16 cellular contexts compared by ENCODE assay signal in the genomic region with DNA sequence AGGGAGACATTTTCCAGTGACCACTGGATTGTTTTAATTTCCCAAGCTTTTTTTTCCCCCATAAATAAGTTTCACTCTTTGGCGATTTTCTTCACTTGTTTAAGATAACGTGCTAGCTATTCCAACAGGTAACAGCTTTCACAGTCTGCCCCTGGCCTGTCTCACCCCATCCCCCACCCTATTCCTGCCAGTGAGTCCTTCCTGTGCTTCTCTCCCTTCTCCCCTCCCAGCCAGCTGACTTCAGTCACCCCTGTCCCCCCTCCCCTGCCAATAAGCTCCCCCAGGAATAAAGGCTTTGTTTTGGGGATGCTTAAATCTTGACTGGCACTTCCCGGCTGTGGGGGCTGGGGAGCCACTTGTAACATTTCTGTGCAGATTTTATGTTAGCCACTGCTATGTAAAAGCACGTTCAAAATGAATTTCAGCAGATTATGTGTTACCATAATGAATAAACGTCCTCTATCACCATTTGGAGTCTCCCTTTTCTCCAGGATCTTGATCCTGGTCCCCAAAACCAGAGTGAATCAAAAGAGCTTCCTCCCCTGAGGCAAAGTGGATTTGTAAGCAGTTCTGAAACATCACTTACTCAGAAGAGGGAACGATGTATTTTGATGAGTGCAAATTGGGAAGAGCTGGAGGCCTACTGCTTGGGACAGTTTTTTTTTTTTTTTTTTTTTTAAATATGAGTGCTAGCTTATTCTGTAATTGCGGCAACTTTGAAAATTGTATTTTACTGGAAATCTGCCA. TPM values are rescaled to one million over a fixed set of nuclear protein-coding genes. Genes with fewer than 3 reads are reported as not detected.
DNase-seq lines count a peak whose midpoint lies in the region; ATAC-seq, FAIRE-seq and TF ChIP-seq lines count a peak whose summit lies in the region.
"Had no signal": no experiment of that assay in that cellular context is flagged by ENCODE, and none has a peak within 500 bp of the region (broad histone marks: within the 10 kb centered on the region; RNA-seq: fewer than 3 reads in every experiment).

No MANE protein-coding gene starts in this region.

- TF ChIP-seq CTCF in GM23338 (conservative IDR thresholded peaks at IDR 0.05; ENCODE audit: low read depth in 2 of 2) (no peak), KMS-11 (conservative IDR thresholded peaks at IDR 0.05; ENCODE audit: low read depth, low read length) (no peak), H1 (IDR thresholded peaks at IDR 0.05; ENCODE audit: control extremely low read depth in 1 of 3, insufficient read depth in 1 of 3, low read depth in 1 of 3, low read length in 3 of 3) (no peak), mesothelial cell of epicardium (IDR thresholded peaks at IDR 0.05; ENCODE audit: unreplicated experiment) (no peak), breast epithelium (IDR thresholded peaks at IDR 0.05) (no peak)

- no peak for TF ChIP-seq EP300 in H1 (IDR thresholded peaks at IDR 0.05; ENCODE audit: borderline replicate concordance in 1 of 2, low read depth in 2 of 2, low read length in 2 of 2)

- H3K27me3 Mint-ChIP-seq in GM23338 (ENCODE audit: insufficient read depth, low read depth, poor library complexity), result peaks cover 18% of the 10 kb centered on the region
- H3K27me3 Mint-ChIP-seq in mesothelial cell of epicardium (ENCODE audit: low read depth), result no peaks in the 10 kb centered on the region

- no peaks in the 10 kb centered on the region for H3K27me3 ChIP-seq in GM23338 (ENCODE audit: insufficient read depth)
- no peaks in the 10 kb centered on the region for H3K27me3 ChIP-seq in KMS-11 (ENCODE audit: insufficient read depth, low read depth)
- no peaks in the 10 kb centered on the region for H3K27me3 ChIP-seq in H1 (replicated peaks in 1 of 4; ENCODE audit: control insufficient read depth in 3 of 4, extremely low read depth in 1 of 4, insufficient read depth in 3 of 4, low read length in 3 of 4)
- peaks cover 0 to 4% of the 10 kb centered on the region in 2 donors for H3K27me3 ChIP-seq in breast epithelium

- no peak overlapping the region for H3K4me3 ChIP-seq in GM23338
- H3K4me3 ChIP-seq in KMS-11 (IDR thresholded peaks at IDR 0.05; ENCODE audit: insufficient read depth, low read depth, low read length), result no peak overlapping the region
- no peak overlapping the region; a peak in 1 of 8 replicates for H3K4me3 ChIP-seq in H1 (ENCODE audit: extremely low read depth in 1 of 4, insufficient read depth in 2 of 4, low read depth in 3 of 4, low read length in 4 of 4)
- H3K4me3 ChIP-seq in breast epithelium, result no peak overlapping the region

- peak overlapping the region; percentile 85 for H3K27ac Mint-ChIP-seq in GM23338
- peak overlapping the region; percentile 56 for H3K27ac Mint-ChIP-seq in mesothelial cell of epicardium
- H3K27ac Mint-ChIP-seq: CD4-positive, alpha-beta T cell had no signal

- no peak overlapping the region for H4K8ac ChIP-seq in H1 (ENCODE audit: extremely low read depth, insufficient read depth, low read length)

- H2BK15ac ChIP-seq in H1 (ENCODE audit: low read length), result no peak overlapping the region

- H3K36me3 Mint-ChIP-seq in GM23338 (ENCODE audit: low read depth) (peaks cover 55% of the 10 kb centered on the region), mesothelial cell of epicardium (peaks cover 20% of the 10 kb centered on the region)

- peaks cover 29% of the 10 kb centered on the region for H4K20me1 ChIP-seq in GM23338 (replicated peaks; ENCODE audit: insufficient read depth)
- no peaks in the 10 kb centered on the region for H4K20me1 ChIP-seq in KMS-11 (ENCODE audit: insufficient read depth)
- H4K20me1 ChIP-seq in H1 (replicated peaks in 1 of 2; ENCODE audit: control insufficient read depth in 1 of 2, insufficient read depth in 2 of 2, low read length in 2 of 2), result peaks cover 2 to 4% of the 10 kb centered on the region in 2 experiments

- H2AK5ac ChIP-seq in H1 (ENCODE audit: low read depth, low read length), result no peak overlapping the region

- DNase-seq in GM23338 (ENCODE audit: low spot score) (peak; percentile 53), H1 (ENCODE audit: low read depth in 1 of 2, low spot score in 2 of 2) (no peak), mesothelial cell of epicardium (ENCODE audit: low spot score in 2 of 2, unreplicated experiment in 2 of 2) (no peak), breast epithelium (ENCODE audit: low spot score in 2 of 2) (no peak), AML-193 (lab: John Stamatoyannopoulos, UW) (no peak)
- DNase-seq: CD4-positive, alpha-beta T cell; EL; NCI-H1048; NCI-H1694; NCI-H69; SHP77 had no signal

- H2BK20ac ChIP-seq in H1 (ENCODE audit: low read length), result no peak overlapping the region

- POLR2A ChIA-PET in H1 (lab: Charles Lee; ENCODE audit: partially characterized antibody), result interaction anchor here (0.6 to 5.2 kb wide), 17 partner anchors 7 to 172 kb away, joined by 3 to 28 read pairs (median 5); a partner anchor contains a TSS

- CTCF ChIA-PET in H1 (lab: Charles Lee; ENCODE audit: partially characterized antibody), result interaction anchor here (0.6 to 5.6 kb wide), 9 partner anchors 20 to 645 kb away, joined by 3 to 34 read pairs (median 4); a partner anchor contains a TSS

- H3K27ac ChIP-seq in GM23338 (ENCODE audit: low read depth) (peak overlapping the region; percentile 76), KMS-11 (no peak overlapping the region), H1 (ENCODE audit: low read depth, low read length) (no peak overlapping the region), breast epithelium (no peak overlapping the region)

- no peak for TF ChIP-seq RAD21 in H1 (IDR thresholded peaks at IDR 0.05 in 1 of 2, conservative IDR thresholded peaks at IDR 0.05 in 1 of 2; ENCODE audit: low read depth in 2 of 2, low read length in 2 of 2)

- 87% methylated on average over 7 of the region's 7 CpGs; no CpG with 5 or more reads in 1 of the 2 experiments for WGBS in H1 (ENCODE audit: extremely low coverage in 1 of 2, insufficient coverage in 1 of 2, insufficient read length in 1 of 2, insufficient replicate concordance in 2 of 2, low coverage in 1 of 2, low lambda C conversion rate in 2 of 2, missing lambda C conversion rate in 1 of 2), 2 experiments

- TF ChIP-seq POLR2A in H1 (IDR thresholded peaks at IDR 0.05; ENCODE audit: control extremely low read depth in 1 of 2, low read depth in 2 of 2, low read length in 2 of 2) (no peak), breast epithelium (IDR thresholded peaks at IDR 0.05) (no peak)

- H4K5ac ChIP-seq in H1 (ENCODE audit: insufficient read length, low read depth, low read length), result no peak overlapping the region

- H3F3A ChIP-seq in GM23338 (replicated peaks; ENCODE audit: low read depth), result peaks cover 39% of the 10 kb centered on the region

- H2BK5ac ChIP-seq in H1 (ENCODE audit: low read depth, low read length), result no peak overlapping the region

- no peak overlapping the region for H3K14ac ChIP-seq in H1 (ENCODE audit: insufficient read length)

- no peaks in the 10 kb centered on the region for H3K9me3 Mint-ChIP-seq in GM23338
- H3K9me3 Mint-ChIP-seq in mesothelial cell of epicardium, result no peaks in the 10 kb centered on the region
- H3K9me3 Mint-ChIP-seq: CD4-positive, alpha-beta T cell had no signal

- H3K36me3 ChIP-seq in GM23338 (ENCODE audit: insufficient read depth) (peaks cover 34% of the 10 kb centered on the region), KMS-11 (ENCODE audit: insufficient read depth) (no peaks in the 10 kb centered on the region), H1 (ENCODE audit: control insufficient read depth in 2 of 4, insufficient read depth in 4 of 4, low read length in 3 of 4) (peaks cover 11 to 56% (median 21%) of the 10 kb centered on the region in 4 experiments), breast epithelium (no peaks in the 10 kb centered on the region)

- H3K4me3 Mint-ChIP-seq in GM23338, result peak overlapping the region; percentile 39
- H3K4me3 Mint-ChIP-seq in mesothelial cell of epicardium, result no peak overlapping the region
- H3K4me3 Mint-ChIP-seq: CD4-positive, alpha-beta T cell had no signal

- H4K91ac ChIP-seq in H1 (replicated peaks; ENCODE audit: insufficient read length, low read length), result no peak overlapping the region

- no peaks in the 10 kb centered on the region for H3K9me2 ChIP-seq in GM23338 (ENCODE audit: insufficient read depth)

- intact Hi-C loops in breast epithelium (cut with DNase I; ENCODE audit: low total_unique reads), result no loop called here

- H3K9ac ChIP-seq in KMS-11 (no peak overlapping the region), H1 (replicated peaks in 1 of 4; ENCODE audit: extremely low read depth in 1 of 4, low read depth in 3 of 4, low read length in 3 of 4) (no peak overlapping the region)

- H3K4me2 ChIP-seq in GM23338 (peak overlapping the region; percentile 70), KMS-11 (peak overlapping the region; percentile 26; the same call in 1 of the 2 replicates), H1 (ENCODE audit: insufficient read depth in 1 of 2, low read depth in 2 of 2, low read length in 2 of 2) (peak overlapping the region; percentile 12 to 16; a peak in 1 of 4 replicates)

- no peak overlapping the region for H2BK12ac ChIP-seq in H1 (ENCODE audit: low read depth, low read length)

- FAIRE-seq in H1 (lab: Jason Lieb, UNC), result no peak

- H3K4me1 ChIP-seq in GM23338 (ENCODE audit: insufficient read depth) (peaks cover 51% of the 10 kb centered on the region), KMS-11 (ENCODE audit: low read depth, poor library complexity, severe bottlenecking) (peaks cover 20% of the 10 kb centered on the region), H1 (replicated peaks in 1 of 4; ENCODE audit: control insufficient read depth in 3 of 4, insufficient read depth in 4 of 4, low read length in 3 of 4) (peaks cover 10 to 23% (median 19%) of the 10 kb centered on the region in 4 experiments), breast epithelium (no peaks in the 10 kb centered on the region)

- H3K18ac ChIP-seq in H1 (ENCODE audit: extremely low read depth, low read length), result no peak overlapping the region

- H3K23me2 ChIP-seq in H1 (ENCODE audit: low read depth, low read length), result no peaks in the 10 kb centered on the region

- H3K4ac ChIP-seq in H1 (replicated peaks; ENCODE audit: insufficient read length, low read depth, low read length), result no peak overlapping the region

- peak; percentile 33 for ATAC-seq in GM23338
- no peak for ATAC-seq in GM18867 (IDR thresholded peaks at IDR 0.05; ENCODE audit: unreplicated experiment)
- no peak for ATAC-seq in GM18858 (IDR thresholded peaks at IDR 0.05; ENCODE audit: unreplicated experiment)
- ATAC-seq: HCT116, Panc1 had no signal

- H2BK120ac ChIP-seq in H1 (replicated peaks; ENCODE audit: low read depth, low read length), result no peak overlapping the region

- H3K23ac ChIP-seq in H1 (ENCODE audit: insufficient read length), result no peak overlapping the region

- no peak overlapping the region for H3K56ac ChIP-seq in H1 (replicated peaks; ENCODE audit: insufficient read length, low read depth, low read length)

- H2AFZ ChIP-seq in GM23338, result no peak overlapping the region
- H2AFZ ChIP-seq in KMS-11 (ENCODE audit: low read depth), result peak overlapping the region; percentile 6; the same call in 1 of the 2 replicates
- H2AFZ ChIP-seq in H1 (ENCODE audit: low read length), result no peak overlapping the region

- no peaks in the 10 kb centered on the region for H3K79me2 ChIP-seq in GM23338 (replicated peaks; ENCODE audit: insufficient read depth)
- no peaks in the 10 kb centered on the region for H3K79me2 ChIP-seq in KMS-11 (ENCODE audit: insufficient read depth, low read depth)
- no peaks in the 10 kb centered on the region for H3K79me2 ChIP-seq in H1 (ENCODE audit: control insufficient read depth in 1 of 2, insufficient read depth in 2 of 2, low read length in 2 of 2)

- peaks cover 3% of the 10 kb centered on the region; the same call in 1 of the 2 replicates for H3K79me1 ChIP-seq in H1 (ENCODE audit: low read depth, low read length)

- H3K9me3 ChIP-seq in H1 (ENCODE audit: insufficient read depth in 2 of 2, low read depth in 1 of 2, low read length in 1 of 2), result no peaks in the 10 kb centered on the region
- no peaks in the 10 kb centered on the region for H3K9me3 ChIP-seq in breast epithelium

- H3K4me1 Mint-ChIP-seq in GM23338 (peaks cover 41% of the 10 kb centered on the region), mesothelial cell of epicardium (no peaks in the 10 kb centered on the region)

RNA-seq across cellular contexts. Expression of a gene that starts 58.2 kb away (rescaled TPM):
- 231 and 249 TPM in 2 replicates for total RNA-seq in GM23338 (2014; rRNA removed; shearing (Covaris generic))
- 66.1 and 68.6 TPM in 2 replicates for polyA plus RNA-seq in GM23338 (2016; fragmentation: Nextera tagmentation; extraction: Ambion mirVana)
- 487 and 513 TPM in 2 replicates for total RNA-seq in H1 (2021; fragmentation: NEBNext Ultra II Directional; extraction: Animal tissue kit (Norgen Biotek cat#: 25700))
- polyA plus RNA-seq in H1 (2011; rRNA removed), result 41.6 and 92.2 TPM in 2 replicates
- polyA plus RNA-seq in H1 (2011; cell fraction: cytosol; rRNA removed), result 61.5 TPM
- 133 TPM for polyA plus RNA-seq in H1 (2011; cell fraction: nucleus; rRNA removed)
- polyA plus RNA-seq in H1 (2012, experiment 1 of 2), result 99.0 to 129 TPM (median 117 TPM) in 4 replicates
- 51.1 TPM for polyA plus RNA-seq in H1 (2012, experiment 2 of 2)
- polyA plus RNA-seq in H1 (2013, experiment 1 of 2), result 101 TPM
- 103 TPM for polyA plus RNA-seq in H1 (2013, experiment 2 of 2)
- polyA minus RNA-seq in H1 (2011; rRNA and poly(A)+ RNA removed), result 125 and 134 TPM in 2 replicates
- 145 TPM for polyA minus RNA-seq in H1 (2011; cell fraction: cytosol; rRNA and poly(A)+ RNA removed)
- polyA minus RNA-seq in H1 (2011; cell fraction: nucleus; rRNA and poly(A)+ RNA removed), result 95.5 TPM
- total RNA-seq in mesothelial cell of epicardium, result 225 to 227 TPM (median 227 TPM) in 3 replicates
- not detected for total RNA-seq in breast epithelium
- total RNA-seq: CD4-positive, alpha-beta T cell had no signal

Comparison
In these comparisons a context has a peak if more than half of its experiments do, and no peak if none do; other contexts are left out.
1. H3K4me2 ChIP-seq: peak in every context shown above with its lines; median percentile 70 in GM23338; 26 in KMS-11; 14 in H1.
2. RNA of a gene that starts 58.2 kb away (total RNA-seq): 487 to 513 TPM in H1, 231 to 249 TPM in GM23338 and 225 to 227 TPM in mesothelial cell of epicardium; not detected in breast epithelium; every median in the first group is over 100 times any median in the second.